8 cellular contexts compared by ENCODE assay signal in the genomic region with DNA sequence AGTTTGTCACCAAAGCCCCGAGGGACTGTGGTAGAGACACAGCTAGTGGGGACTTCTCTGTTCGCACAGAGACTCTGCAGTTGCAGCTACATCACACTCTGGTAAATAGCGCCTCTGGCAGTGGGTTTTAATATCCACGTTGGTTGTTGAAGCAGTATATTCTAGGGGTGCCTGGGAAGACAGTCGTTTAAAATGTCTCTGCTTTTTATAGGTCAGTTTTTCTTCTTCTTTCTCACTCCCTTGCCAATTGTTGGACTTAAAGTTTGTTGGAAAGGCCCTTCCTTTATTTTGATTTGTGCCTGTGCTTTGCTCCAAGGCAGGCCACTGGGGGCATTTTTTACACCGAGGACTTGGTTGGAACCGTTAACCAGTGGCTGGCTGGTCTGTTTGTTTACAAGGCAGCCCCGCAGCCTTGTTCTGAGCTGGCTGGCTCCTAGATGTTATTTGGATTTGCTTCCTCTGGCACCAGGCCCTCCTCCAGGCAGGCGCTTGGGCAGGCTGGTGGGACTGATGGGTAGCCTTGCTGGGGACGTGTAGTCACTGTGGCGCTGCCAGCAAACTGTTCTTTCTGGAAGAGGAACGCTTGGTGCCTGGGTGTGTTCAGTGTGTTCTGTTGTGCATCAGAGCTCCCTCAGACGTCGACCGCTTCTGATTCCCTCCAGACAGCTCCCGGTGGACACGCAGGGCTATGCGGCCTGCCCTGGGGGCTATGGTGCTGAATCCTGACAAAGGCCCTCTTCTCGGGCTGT.
DNase-seq lines count a peak whose midpoint lies in the region; ATAC-seq and TF ChIP-seq lines count a peak whose summit lies in the region.

No MANE protein-coding gene starts in this region.

- DNase-seq in GM23248 (peak; percentile 54), PC-3 (no peak), fibroblast of gingiva (ENCODE audit: low read depth) (peak; percentile 67), spleen (no peak), GM10248 (ENCODE audit: extremely low spot score) (no peak), breast epithelium (ENCODE audit: low spot score in 2 of 2) (no peak)

- H3K27me3 ChIP-seq in GM23248 (replicated peaks; ENCODE audit: insufficient read depth): no peaks in the 10 kb centered on the region
- H3K27me3 ChIP-seq in PC-3 (ENCODE audit: low read length): no peaks in the 10 kb centered on the region
- H3K27me3 ChIP-seq in rectal smooth muscle tissue (ENCODE audit: control insufficient read depth, insufficient read depth, low read length): no peaks in the 10 kb centered on the region
- H3K27me3 ChIP-seq in spleen (replicated peaks in 1 of 7): no peaks in the 10 kb centered on the region
- no peaks in the 10 kb centered on the region for H3K27me3 ChIP-seq in breast epithelium

- H4K20me1 ChIP-seq in GM23248 (ENCODE audit: insufficient read depth) (no peaks in the 10 kb centered on the region), PC-3 (ENCODE audit: low read length) (no peaks in the 10 kb centered on the region)

- H3K4me1 ChIP-seq in GM23248 (ENCODE audit: insufficient read depth) (peaks cover 8% of the 10 kb centered on the region), PC-3 (ENCODE audit: insufficient read depth, low read length) (no peaks in the 10 kb centered on the region), rectal smooth muscle tissue (ENCODE audit: control insufficient read depth, insufficient read depth, low read length) (peaks cover 18% of the 10 kb centered on the region), spleen (peaks cover 0 to 36% (median 25%) of the 10 kb centered on the region in 6 donors), breast epithelium (no peaks in the 10 kb centered on the region)

- intact Hi-C loops in PC-3 (cut with micrococcal nuclease): no loop called here
- intact Hi-C loops in spleen (cut with DNase I; ENCODE audit: low total_unique reads): no loop called here
- intact Hi-C loops in breast epithelium (cut with DNase I; ENCODE audit: low total_unique reads): no loop called here

- in situ Hi-C loops in GM23248 (cut with MboI): no loop called here

- ATAC-seq in PC-3 (peak; percentile 48; the same call in 1 of the 2 replicates), GM18870 (IDR thresholded peaks at IDR 0.05; ENCODE audit: unreplicated experiment) (no peak)

- no TSS peak for BruUV-seq in PC-3 (replicated peaks; lab: Mats Ljungman, UMichigan)

- H3K79me2 ChIP-seq in GM23248 (ENCODE audit: insufficient read depth) (no peaks in the 10 kb centered on the region), PC-3 (ENCODE audit: low read length) (0 out of 2 replicates have a peak, but pooled peaks cover 5% of the 10 kb centered on the region)

- no peak for TF ChIP-seq POLR2A in spleen (IDR thresholded peaks at IDR 0.05)
- no peak for TF ChIP-seq POLR2A in breast epithelium (IDR thresholded peaks at IDR 0.05)

- no peak overlapping the region; the same call in 1 of the 2 replicates for H3K27ac ChIP-seq in GM23248
- no peak overlapping the region for H3K27ac ChIP-seq in PC-3 (ENCODE audit: low read length)
- peak overlapping the region; percentile 89 for H3K27ac ChIP-seq in rectal smooth muscle tissue (ENCODE audit: low read depth, low read length)
- H3K27ac ChIP-seq in spleen: no peak overlapping the region
- no peak overlapping the region for H3K27ac ChIP-seq in breast epithelium

- TF ChIP-seq CTCF in PC-3 (conservative IDR thresholded peaks at IDR 0.05; ENCODE audit: low read depth, low read length) (no peak), spleen (IDR thresholded peaks at IDR 0.05 in 8 of 11, conservative IDR thresholded peaks at IDR 0.05 in 3 of 11) (no peak), GM10248 (IDR thresholded peaks at IDR 0.05; ENCODE audit: control extremely low read depth, extremely low read depth, low read depth, missing control alignments) (no peak), breast epithelium (IDR thresholded peaks at IDR 0.05) (no peak)

- 20 to 36% methylated on average over 18 to 19 of the region's 19 CpGs for WGBS in GM23248 (ENCODE audit: low coverage in 1 of 2, low lambda C conversion rate in 2 of 2, missing lambda C conversion rate in 2 of 2), 2 experiments
- WGBS in spleen, 5 donors: 79 to 88% (median 84%) methylated on average over 17 to 19 of the region's 19 CpGs

- H3K9ac ChIP-seq in GM23248: peak overlapping the region; percentile 20; the same call in 1 of the 2 replicates
- H3K9ac ChIP-seq in PC-3 (ENCODE audit: low read length): no peak overlapping the region
- no peak overlapping the region for H3K9ac ChIP-seq in rectal smooth muscle tissue (ENCODE audit: low read length)

- H3K9me2 ChIP-seq in GM23248 (ENCODE audit: insufficient read depth) (no peaks in the 10 kb centered on the region), PC-3 (replicated peaks; ENCODE audit: low read length) (no peaks in the 10 kb centered on the region)

- H2AFZ ChIP-seq in GM23248 (no peak overlapping the region), PC-3 (ENCODE audit: low read length) (no peak overlapping the region)

- H3F3A ChIP-seq in GM23248 (ENCODE audit: insufficient read depth) (no peaks in the 10 kb centered on the region), PC-3 (ENCODE audit: low read length, unreplicated experiment) (no peaks in the 10 kb centered on the region)

- H3K4me3 ChIP-seq in GM23248 (no peak overlapping the region), PC-3 (ENCODE audit: low read length) (no peak overlapping the region), rectal smooth muscle tissue (ENCODE audit: low read length) (no peak overlapping the region), spleen (no peak overlapping the region), breast epithelium (no peak overlapping the region)

- CTCF ChIA-PET in PC-3 (lab: Charles Lee) (interaction anchor here (0.5 kb wide), 1 partner anchor 160 kb away, joined by 4 read pairs; no protein-coding TSS in a partner anchor), GM10248 (lab: Yijun Ruan, JAX) (no interaction called here)

- H3K36me3 ChIP-seq in GM23248 (ENCODE audit: low read depth) (no peaks in the 10 kb centered on the region), PC-3 (ENCODE audit: low read depth, low read length) (peaks cover 4% of the 10 kb centered on the region), rectal smooth muscle tissue (ENCODE audit: control insufficient read depth, insufficient read depth, low read length) (no peaks in the 10 kb centered on the region), spleen (peaks cover 0 to 43% (median 12%) of the 10 kb centered on the region in 6 donors), breast epithelium (no peaks in the 10 kb centered on the region)

- POLR2A ChIA-PET in PC-3 (lab: Charles Lee; ENCODE audit: unreplicated experiment): no interaction called here
- POLR2A ChIA-PET in GM10248 (lab: Yijun Ruan, JAX): no interaction called here

- H3K4me2 ChIP-seq in GM23248 (ENCODE audit: unreplicated experiment) (no peak overlapping the region), PC-3 (ENCODE audit: low read length) (no peak overlapping the region)

- H3K9me3 ChIP-seq in GM23248 (ENCODE audit: low read depth) (no peaks in the 10 kb centered on the region), PC-3 (ENCODE audit: low read length) (no peaks in the 10 kb centered on the region), spleen (no peaks in the 10 kb centered on the region), breast epithelium (no peaks in the 10 kb centered on the region)

Comparison
In these comparisons a context has a peak if more than half of its experiments do, and no peak if none do; other contexts are left out.
1. DNase-seq: peak in GM23248 (single experiment) and fibroblast of gingiva (single experiment); none in PC-3 (single experiment), spleen (single experiment), GM10248 (single experiment) and breast epithelium (0 of 2).